29 cellular contexts compared by ENCODE assay signal in the genomic region with DNA sequence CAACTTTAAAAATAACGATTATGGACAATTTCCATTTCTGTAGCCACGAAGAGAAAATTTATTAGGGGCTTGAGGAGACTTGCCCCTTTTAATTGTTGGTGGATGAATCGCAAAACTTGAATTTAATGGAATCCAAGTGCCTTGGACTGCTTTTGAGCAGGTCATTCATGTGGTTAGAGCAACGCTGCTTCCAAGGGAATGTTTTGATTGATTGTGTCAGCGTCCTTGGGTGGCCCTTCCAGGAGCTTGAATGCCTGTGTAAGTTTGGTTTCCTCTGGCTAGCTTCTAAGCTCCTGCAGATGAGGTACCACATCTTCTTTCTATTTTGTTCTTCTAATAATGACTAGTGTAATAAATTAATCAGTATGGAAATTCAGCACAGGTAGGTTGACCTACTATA.
DNase-seq lines count a peak whose midpoint lies in the region; ATAC-seq and TF ChIP-seq lines count a peak whose summit lies in the region.
"Had no signal": no experiment of that assay in that cellular context is flagged by ENCODE, and none has a peak within 500 bp of the region (broad histone marks: within the 10 kb centered on the region; RNA-seq: fewer than 3 reads in every experiment).

No MANE protein-coding gene starts in this region.

- POLR2A ChIA-PET in IMR-90 (lab: Charles Lee; ENCODE audit: unreplicated experiment), result no interaction called here
- POLR2A ChIA-PET in CD8-positive, alpha-beta memory T cell (lab: Charles Lee), result no interaction called here

- H3K18ac ChIP-seq in IMR-90 (ENCODE audit: low read depth, low read length), result peak overlapping the region; percentile 33; the same call in 1 of the 2 replicates

- no peak for TF ChIP-seq EP300 in gastroesophageal sphincter (IDR thresholded peaks at IDR 0.05)

- H3K4ac ChIP-seq in IMR-90 (ENCODE audit: low read depth, low read length), result peak overlapping the region; percentile 99; the same call in 1 of the 2 replicates

- peak overlapping the region; percentile 99 for H2BK5ac ChIP-seq in IMR-90 (ENCODE audit: low read depth, low read length, poor library complexity, severe bottlenecking)

- BruUV-seq in IMR-90 (replicated peaks; lab: Mats Ljungman, UMichigan), result no TSS peak

- dilution Hi-C loops in IMR-90 (cut with HindIII; ENCODE audit: low sequenced_read_pairs, unreplicated experiment), result no loop called here

- peak overlapping the region; percentile 4; the same call in 1 of the 2 replicates for H4K5ac ChIP-seq in IMR-90 (ENCODE audit: low read depth, low read length)

- in situ Hi-C loops in IMR-90 (cut with MboI; ENCODE audit: low sequenced_read_pairs) (no loop called here), HAP-1 (cut with MboI; ENCODE audit: low sequenced_read_pairs) (no loop called here)

- no peak overlapping the region for H2AK9ac ChIP-seq in IMR-90 (replicated peaks; ENCODE audit: low read depth, low read length, poor library complexity)

- no peak overlapping the region for H3K9ac ChIP-seq in IMR-90 (ENCODE audit: low read depth, low read length)
- H3K9ac ChIP-seq in stomach smooth muscle (ENCODE audit: low read length in 2 of 2), result peak overlapping the region in 1 of 2 donors; percentile 6
- H3K9ac ChIP-seq: GM23248 had no signal

- peaks cover 28% of the 10 kb centered on the region for H3K4me1 ChIP-seq in IMR-90 (ENCODE audit: control insufficient read depth, insufficient read depth, low read length)
- H3K4me1 ChIP-seq in gastroesophageal sphincter, result peaks cover 8 to 60% (median 11%) of the 10 kb centered on the region in 3 donors
- H3K4me1 ChIP-seq in stomach smooth muscle (ENCODE audit: control insufficient read depth, insufficient read depth, low read length), result peaks cover 25% of the 10 kb centered on the region
- no peaks in the 10 kb centered on the region for H3K4me1 ChIP-seq in CD8-positive, alpha-beta memory T cell (ENCODE audit: insufficient read depth, low read length)
- H3K4me1 ChIP-seq in HAP-1, result no peaks in the 10 kb centered on the region

- H3K9me3 ChIP-seq in IMR-90 (ENCODE audit: control insufficient read depth, insufficient read depth, low read length), result no peaks in the 10 kb centered on the region
- H3K9me3 ChIP-seq in gastroesophageal sphincter, result no peaks in the 10 kb centered on the region
- H3K9me3 ChIP-seq in stomach smooth muscle (ENCODE audit: control insufficient read depth in 2 of 2, low read length in 2 of 2), result no peaks in the 10 kb centered on the region
- H3K9me3 ChIP-seq in CD8-positive, alpha-beta memory T cell (ENCODE audit: low read length), result no peaks in the 10 kb centered on the region
- H3K9me3 ChIP-seq in HAP-1, result no peaks in the 10 kb centered on the region
- H3K9me3 ChIP-seq: ovary had no signal

- intact Hi-C loops in IMR-90 (cut with micrococcal nuclease), result no loop called here

- no peak overlapping the region for H3K27ac Mint-ChIP-seq in CD8-positive, alpha-beta memory T cell
- H3K27ac Mint-ChIP-seq: activated naive CD4-positive, alpha-beta T cell treated with anti-CD3 and anti-CD28 coated beads, Interleukin-2, amount 50 U/mL, for 72 hours; activated T-helper 17 cell treated with anti-CD3 and anti-CD28 coated beads, Interleukin-2, amount 50 U/mL, for 72 hours; CD4-positive, alpha-beta memory T cell; natural killer cell; type B pancreatic cell had no signal

- H3K36me3 ChIP-seq in IMR-90 (ENCODE audit: control insufficient read depth, insufficient read depth, low read length) (peaks cover 11% of the 10 kb centered on the region), gastroesophageal sphincter (peaks cover 0 to 4% of the 10 kb centered on the region in 2 donors), stomach smooth muscle (ENCODE audit: control insufficient read depth in 2 of 2, insufficient read depth in 2 of 2, low read length in 2 of 2) (no peaks in the 10 kb centered on the region), HAP-1 (replicated peaks) (no peaks in the 10 kb centered on the region)
- no peaks in the 10 kb centered on the region for H3K36me3 ChIP-seq in CD8-positive, alpha-beta memory T cell (ENCODE audit: insufficient read depth, low read length)
- H3K36me3 ChIP-seq: ovary had no signal

- peak overlapping the region; percentile 68; the same call in 1 of the 2 replicates for H2BK120ac ChIP-seq in IMR-90 (ENCODE audit: low read depth, low read length)

- no peak overlapping the region for H3K4me3 Mint-ChIP-seq in CD8-positive, alpha-beta memory T cell
- H3K4me3 Mint-ChIP-seq: activated T-helper 17 cell treated with anti-CD3 and anti-CD28 coated beads, Interleukin-2, amount 50 U/mL, for 72 hours; CD4-positive, alpha-beta memory T cell; natural killer cell; type B pancreatic cell had no signal

- CTCF ChIA-PET in IMR-90 (lab: Yijun Ruan, JAX), result no interaction called here
- CTCF ChIA-PET in CD8-positive, alpha-beta memory T cell (lab: Charles Lee), result no interaction called here

- no peak overlapping the region for H3K56ac ChIP-seq in IMR-90 (ENCODE audit: extremely low read depth, insufficient read depth, low read length)

- peak overlapping the region; percentile 13 to 64; a peak in 3 of 4 replicates for H4K8ac ChIP-seq in IMR-90 (ENCODE audit: low read depth in 2 of 2, low read length in 2 of 2)

- ATAC-seq in IMR-90 (ENCODE audit: low read depth), result no peak
- ATAC-seq in gastroesophageal sphincter, result no peak
- ATAC-seq: activated naive CD4-positive, alpha-beta T cell treated with anti-CD3 and anti-CD28 coated beads, Interleukin-2, amount 50 U/mL, for 72 hours; activated T-helper 17 cell treated with anti-CD3 and anti-CD28 coated beads, Interleukin-2, amount 50 U/mL, for 72 hours; natural killer cell; right cardiac atrium had no signal

- no peak overlapping the region; the same call in 1 of the 2 replicates for H3K23ac ChIP-seq in IMR-90 (ENCODE audit: low read depth, low read length)

- H3K9me3 Mint-ChIP-seq in CD8-positive, alpha-beta memory T cell, result no peaks in the 10 kb centered on the region
- H3K9me3 Mint-ChIP-seq: activated naive CD4-positive, alpha-beta T cell treated with anti-CD3 and anti-CD28 coated beads, Interleukin-2, amount 50 U/mL, for 72 hours; activated T-helper 17 cell treated with anti-CD3 and anti-CD28 coated beads, Interleukin-2, amount 50 U/mL, for 72 hours; CD4-positive, alpha-beta memory T cell; natural killer cell had no signal

- peak overlapping the region; percentile 57; the same call in 1 of the 2 replicates for H2BK20ac ChIP-seq in IMR-90 (ENCODE audit: low read depth, low read length)

- peak overlapping the region; percentile 28; the same call in 1 of the 2 replicates for H3K27ac ChIP-seq in IMR-90 (ENCODE audit: insufficient read depth, low read length)
- peak overlapping the region; percentile 18 to 89 (median 82) for H3K27ac ChIP-seq in gastroesophageal sphincter
- H3K27ac ChIP-seq in stomach smooth muscle (ENCODE audit: low read length), result peak overlapping the region; percentile 42
- no peak overlapping the region for H3K27ac ChIP-seq in CD8-positive, alpha-beta memory T cell (ENCODE audit: low read depth, low read length)
- H3K27ac ChIP-seq: ovary had no signal

- no peaks in the 10 kb centered on the region for H4K20me1 ChIP-seq in IMR-90 (ENCODE audit: insufficient read depth, low read length)

- TF ChIP-seq CTCF in IMR-90 (conservative IDR thresholded peaks at IDR 0.05; ENCODE audit: low read depth, low read length) (no peak), gastroesophageal sphincter (IDR thresholded peaks at IDR 0.05) (no peak)

- no peaks in the 10 kb centered on the region for H3K4me1 Mint-ChIP-seq in CD8-positive, alpha-beta memory T cell
- H3K4me1 Mint-ChIP-seq: activated T-helper 17 cell treated with anti-CD3 and anti-CD28 coated beads, Interleukin-2, amount 50 U/mL, for 72 hours; CD4-positive, alpha-beta memory T cell; natural killer cell had no signal

- H3K4me3 ChIP-seq in IMR-90 (ENCODE audit: insufficient read depth, low read depth, low read length), result no peak overlapping the region
- no peak overlapping the region for H3K4me3 ChIP-seq in gastroesophageal sphincter
- H3K4me3 ChIP-seq in stomach smooth muscle (ENCODE audit: low read length in 2 of 2), result no peak overlapping the region
- H3K4me3 ChIP-seq in CD8-positive, alpha-beta memory T cell (ENCODE audit: low read length), result no peak overlapping the region
- no peak overlapping the region for H3K4me3 ChIP-seq in HAP-1
- H3K4me3 ChIP-seq: GM23248, ovary had no signal

- no peak overlapping the region for H3K4me2 ChIP-seq in IMR-90 (ENCODE audit: low read depth, low read length)

- no peak for TF ChIP-seq RAD21 in IMR-90 (IDR thresholded peaks at IDR 0.05; ENCODE audit: low read length)

- no peak for TF ChIP-seq POLR2A in IMR-90 (IDR thresholded peaks at IDR 0.05; ENCODE audit: low read depth, low read length)
- no peak for TF ChIP-seq POLR2A in gastroesophageal sphincter (IDR thresholded peaks at IDR 0.05)

- H2BK15ac ChIP-seq in IMR-90 (ENCODE audit: low read depth, low read length), result peak overlapping the region; percentile 82; the same call in 1 of the 3 replicates

- H3K14ac ChIP-seq in IMR-90 (replicated peaks; ENCODE audit: low read depth, low read length), result peak overlapping the region; percentile 29; the same call in 1 of the 2 replicates

- peak; percentile 65 for DNase-seq in IMR-90
- peak; percentile 82 for DNase-seq in astrocyte of the hippocampus (ENCODE audit: low read depth, low spot score)
- DNase-seq in NCI-H82 (lab: John Stamatoyannopoulos, UW), result no peak
- DNase-seq in CD8-positive, alpha-beta memory T cell, result no peak
- DNase-seq in HAP-1 (ENCODE audit: low spot score in 2 of 2), result no peak
- no peak for DNase-seq in DMS153 (lab: John Stamatoyannopoulos, UW)
- DNase-seq: activated CD4-positive, alpha-beta T cell treated with anti-CD3 and anti-CD28 coated beads, Interleukin-2, amount 50 U/mL, for 1 hour; AML-193; aorta; CD4-positive, alpha-beta memory T cell; DMS 273 treated with DMSO at 0.1 percent for 48 hours; effector CD4-positive, alpha-beta T cell; GDM1; GM23248; islet precursor cell; Karpas-422; natural killer cell; NCI-H1048; NCI-H2081 treated with DMSO at 0.1 percent for 48 hours; NCI-H345; ovary; stimulated activated CD4-positive, alpha-beta T cell treated with anti-CD3 and anti-CD28 coated beads, Interleukin-15, amount 100 ng/mL, for 24 hours; T-helper 9 cell had no signal

- H3K27me3 ChIP-seq in IMR-90 (ENCODE audit: control insufficient read depth, insufficient read depth, low read length), result no peaks in the 10 kb centered on the region
- H3K27me3 ChIP-seq in gastroesophageal sphincter, result no peaks in the 10 kb centered on the region
- H3K27me3 ChIP-seq in stomach smooth muscle (ENCODE audit: control insufficient read depth in 1 of 2, insufficient read depth in 2 of 2, low read length in 2 of 2), result no peaks in the 10 kb centered on the region
- no peaks in the 10 kb centered on the region for H3K27me3 ChIP-seq in CD8-positive, alpha-beta memory T cell (ENCODE audit: insufficient read depth, low read length, poor library complexity, severe bottlenecking)
- H3K27me3 ChIP-seq in HAP-1 (ENCODE audit: low read depth), result no peaks in the 10 kb centered on the region
- H3K27me3 ChIP-seq: ovary had no signal

- H3K9me1 ChIP-seq in IMR-90 (ENCODE audit: insufficient read depth, low read length), result peaks cover 11% of the 10 kb centered on the region; the same call in 1 of the 2 replicates

- H2AFZ ChIP-seq in IMR-90 (replicated peaks; ENCODE audit: low read length, poor library complexity), result no peak overlapping the region
- H2AFZ ChIP-seq: GM23248 had no signal

- no peaks in the 10 kb centered on the region for H3K36me3 Mint-ChIP-seq in CD8-positive, alpha-beta memory T cell
- H3K36me3 Mint-ChIP-seq: activated naive CD4-positive, alpha-beta T cell treated with anti-CD3 and anti-CD28 coated beads, Interleukin-2, amount 50 U/mL, for 72 hours; CD4-positive, alpha-beta memory T cell; natural killer cell had no signal

- H3K79me1 ChIP-seq in IMR-90 (ENCODE audit: low read depth in 1 of 2, low read length in 2 of 2), result peaks cover 28 to 69% of the 10 kb centered on the region in 2 experiments

- H3K27me3 Mint-ChIP-seq in CD8-positive, alpha-beta memory T cell, result peaks cover 0 to 3% of the 10 kb centered on the region in 2 donors
- H3K27me3 Mint-ChIP-seq: type B pancreatic cell had no signal

- H4K91ac ChIP-seq in IMR-90 (ENCODE audit: insufficient read depth, low read depth, low read length), result peak overlapping the region; percentile 65

- peak overlapping the region; percentile 48 for H2AK5ac ChIP-seq in IMR-90 (ENCODE audit: low read depth, low read length)

- WGBS in IMR-90 (ENCODE audit: extremely low coverage in 2 of 2, insufficient read length in 1 of 2), 2 experiments, result no CpG with 5 or more reads among the region's 5 CpGs
- 85 to 95% methylated on average over 3 to 5 of the region's 5 CpGs for WGBS in gastroesophageal sphincter (ENCODE audit: low coverage in 1 of 2), 2 donors

Comparison
In these comparisons a context has a peak if more than half of its experiments do, and no peak if none do; other contexts are left out.
1. DNase-seq: peak in IMR-90 (single experiment) and astrocyte of the hippocampus (single experiment); none in NCI-H82 (single experiment), CD8-positive, alpha-beta memory T cell (0 of 5), HAP-1 (0 of 2) and DMS153 (single experiment).